Comparison of ENCODE assay signal across 21 cellular contexts in genomic region chr17:50196036-50196435, GRCh38. TPM values are rescaled to one million over a fixed set of nuclear protein-coding genes. Genes with fewer than 3 reads are reported as not detected.
A peak's percentile ranks its signal among the peaks of the same experiment; 100 is the strongest.
DNase-seq lines count a peak whose midpoint lies in the region; ATAC-seq and TF ChIP-seq lines count a peak whose summit lies in the region.
"Had no signal": no experiment of that assay in that cellular context is flagged by ENCODE, and none has a peak within 500 bp of the region (broad histone marks: within the 10 kb centered on the region; RNA-seq: fewer than 3 reads in every experiment).

No MANE protein-coding gene starts in this region.

- no peak for TF ChIP-seq RAD21 in HCT116 (IDR thresholded peaks at IDR 0.05; ENCODE audit: low read depth)

- H3K9me2 ChIP-seq in HCT116 (ENCODE audit: insufficient read depth) = no peaks in the 10 kb centered on the region

- H3K36me3 ChIP-seq in HCT116 (ENCODE audit: control insufficient read depth in 1 of 2, insufficient read depth in 2 of 2, low read length in 2 of 2) (peaks cover 0 to 11% of the 10 kb centered on the region in 2 experiments; a peak in 1 of 4 replicates), brain microvascular endothelial cell (replicated peaks) (peaks cover 95% of the 10 kb centered on the region), muscle layer of duodenum (ENCODE audit: control insufficient read depth in 1 of 2, insufficient read depth in 2 of 2, low read length in 2 of 2) (peaks cover 57 to 76% of the 10 kb centered on the region in 2 donors), stomach (peaks cover 68 to 77% (median 71%) of the 10 kb centered on the region in 4 donors)
- H3K36me3 ChIP-seq: HAP-1, neural progenitor cell had no signal

- TF ChIP-seq CTCF in HCT116 (IDR thresholded peaks at IDR 0.05 in 2 of 3, conservative IDR thresholded peaks at IDR 0.05 in 1 of 3; ENCODE audit: borderline replicate concordance in 1 of 3, insufficient read depth in 1 of 3, low read depth in 2 of 3, low read length in 2 of 3) (no peak), brain microvascular endothelial cell (IDR thresholded peaks at IDR 0.05; ENCODE audit: low read depth, low read length, missing control alignments) (no peak), stomach (IDR thresholded peaks at IDR 0.05) (no peak)

- in situ Hi-C loops in brain microvascular endothelial cell (cut with HindIII; ENCODE audit: low pct_ligation_motif_present, low sequenced_read_pairs) = no loop called here

- no peaks in the 10 kb centered on the region for H4K20me1 ChIP-seq in HCT116 (ENCODE audit: insufficient read depth)

- H3K79me2 ChIP-seq in HCT116 (ENCODE audit: insufficient read depth, low read length) = no peaks in the 10 kb centered on the region

- H3K9me3 ChIP-seq in HCT116 (ENCODE audit: control insufficient read depth in 1 of 2, insufficient read depth in 1 of 2, low read depth in 1 of 2, low read length in 2 of 2) (no peaks in the 10 kb centered on the region), muscle layer of duodenum (ENCODE audit: control insufficient read depth in 1 of 2, low read length in 2 of 2) (no peaks in the 10 kb centered on the region), stomach (no peaks in the 10 kb centered on the region)
- H3K9me3 ChIP-seq: HAP-1, testis had no signal

- 56 to 86% (median 73%) methylated on average over 3 to 5 of the region's 5 CpGs for WGBS in stomach, 5 donors

- DNase-seq in HCT116 (ENCODE audit: low read depth, low spot score) = no peak
- no peak for DNase-seq in brain microvascular endothelial cell
- DNase-seq in stomach = no peak
- no peak for DNase-seq in NCI-H187 treated with DMSO at 0.1 percent for 48 hours (lab: John Stamatoyannopoulos, UW)
- no peak for DNase-seq in hepatic stellate cell (ENCODE audit: low spot score)
- no peak for DNase-seq in OCI-M2 (lab: John Stamatoyannopoulos, UW; ENCODE audit: unreplicated experiment)
- DNase-seq: activated naive CD4-positive, alpha-beta T cell treated with anti-CD3 and anti-CD28 coated beads, Interleukin-2, amount 10 ng/mL, durations not matched to agents 7 days and 5 days; endodermal cell; hypothalamus; Kasumi-1; NCI-H1436; NCI-H510A; PC-3; testis had no signal

- peaks cover 9 to 35% of the 10 kb centered on the region in 2 experiments for H3K4me1 ChIP-seq in HCT116 (ENCODE audit: control insufficient read depth in 1 of 2, insufficient read depth in 2 of 2, low read length in 2 of 2)
- H3K4me1 ChIP-seq in muscle layer of duodenum (ENCODE audit: control insufficient read depth in 1 of 2, insufficient read depth in 2 of 2, low read length in 2 of 2) = peaks cover 14 to 60% of the 10 kb centered on the region in 2 donors
- peaks cover 23 to 63% (median 45%) of the 10 kb centered on the region in 4 donors for H3K4me1 ChIP-seq in stomach
- H3K4me1 ChIP-seq: neural progenitor cell had no signal

- CTCF ChIA-PET in HCT116 (lab: Charles Lee) = interaction anchor here (1.0 to 3.5 kb wide), 2 partner anchors 25 to 32 kb away, joined by 4 to 59 read pairs; no protein-coding TSS in a partner anchor

- no peak for TF ChIP-seq EP300 in stomach (IDR thresholded peaks at IDR 0.05)

- H3K27ac ChIP-seq in HCT116 (ENCODE audit: low read depth, low read length) (no peak overlapping the region), brain microvascular endothelial cell (peak overlapping the region; percentile 98), muscle layer of duodenum (ENCODE audit: low read length) (peak overlapping the region; percentile 30), stomach (peak overlapping the region in 4 of 5 donors; percentile 27 to 93 (median 76))
- H3K27ac ChIP-seq: cardiac muscle cell, neural progenitor cell had no signal

- intact Hi-C loops in HCT116 (cut with micrococcal nuclease) = loop anchor here (5.0 kb wide), 1 partner anchor 629 kb away; no protein-coding TSS in a partner anchor
- intact Hi-C loops in stomach (cut with DNase I; ENCODE audit: low total_unique reads) = no loop called here

- no peak overlapping the region for H2AFZ ChIP-seq in HCT116 (ENCODE audit: low read depth, low read length, poor library complexity, severe bottlenecking)
- H2AFZ ChIP-seq: neural progenitor cell had no signal

- H3K27me3 ChIP-seq in HCT116 (ENCODE audit: insufficient read depth, low read length) (no peaks in the 10 kb centered on the region), brain microvascular endothelial cell (replicated peaks) (no peaks in the 10 kb centered on the region), muscle layer of duodenum (ENCODE audit: low read depth, low read length) (peaks cover 2% of the 10 kb centered on the region), stomach (peaks cover 0 to 15% (median 5%) of the 10 kb centered on the region in 3 donors)
- H3K27me3 ChIP-seq: testis had no signal

- ATAC-seq in HCT116 (no peak), HG02981 (IDR thresholded peaks at IDR 0.05; ENCODE audit: unreplicated experiment) (no peak)
- ATAC-seq: PC-3, WTC11 had no signal

- no TSS peak for BruUV-seq in HCT116 (replicated peaks; lab: Mats Ljungman, UMichigan)

- no peak for TF ChIP-seq POLR2A in HCT116 (IDR thresholded peaks at IDR 0.05; ENCODE audit: borderline replicate concordance, extremely low read depth, insufficient read depth, insufficient read length)
- no peak for TF ChIP-seq POLR2A in stomach (IDR thresholded peaks at IDR 0.05)

- RAD21 ChIA-PET in HCT116 (lab: Charles Lee; ENCODE audit: low non-redundant PET in 1 of 2, low total read pairs in 2 of 2, uncharacterized antibody in 2 of 2, unreplicated experiment in 2 of 2) = interaction anchor here in 1 of 2 experiments (3.0 kb wide), 1 partner anchor 27 kb away, joined by 26 read pairs; no protein-coding TSS in a partner anchor

- H3K4me3 ChIP-seq in HCT116 (replicated peaks in 1 of 2; ENCODE audit: low read depth in 1 of 2, low read length in 2 of 2) (no peak overlapping the region), brain microvascular endothelial cell (ENCODE audit: low read depth, low read length) (peak overlapping the region; percentile 100), muscle layer of duodenum (ENCODE audit: low read depth in 1 of 2, low read length in 2 of 2) (no peak overlapping the region), stomach (no peak overlapping the region)
- H3K4me3 ChIP-seq: cardiac muscle cell, HAP-1, neural progenitor cell, testis had no signal

- POLR2A ChIA-PET in HCT116 (lab: Charles Lee) = interaction anchor here (1.2 to 1.5 kb wide), 2 partner anchors 18 to 27 kb away, joined by 3 read pairs; no protein-coding TSS in a partner anchor

- no peak overlapping the region for H3K9ac ChIP-seq in HCT116 (ENCODE audit: low read length)
- H3K9ac ChIP-seq: neural progenitor cell had no signal

- no peak overlapping the region for H3K4me2 ChIP-seq in HCT116 (ENCODE audit: low read length)
- H3K4me2 ChIP-seq: neural progenitor cell had no signal

TF ChIP-seq in HCT116, 20 proteins besides CTCF, POLR2A, EP300 and RAD21:
- TF ChIP-seq ZFX (IDR thresholded peaks at IDR 0.05) = 0 out of 2 replicates have a peak, but pooled peaks have one; percentile 8
- TF ChIP-seq EZH2 (IDR thresholded peaks at IDR 0.05) = no peak
- TF ChIP-seq FOSL1 (IDR thresholded peaks at IDR 0.05; ENCODE audit: low read depth) = no peak
- no peak for TF ChIP-seq CBX3 (IDR thresholded peaks at IDR 0.05; ENCODE audit: low read depth)
- TF ChIP-seq ELF1 (IDR thresholded peaks at IDR 0.05; ENCODE audit: borderline replicate concordance, low read depth) = no peak
- TF ChIP-seq JUND (IDR thresholded peaks at IDR 0.05) = no peak

RNA-seq across cellular contexts. Expression of gene COL1A1, which starts 5.4 kb away (rescaled TPM):
- 33.6 TPM for total RNA-seq in HCT116 (2021; ENCODE audit: unreplicated experiment)
- 22.1 and 42.6 TPM in 2 replicates for polyA plus RNA-seq in HCT116 (2012)
- total RNA-seq in stomach = 1,000 to 10,000 TPM in 1 of 5 donors, 100 to 1,000 TPM in 3, 10 to 100 TPM in 1; 87.0 to 1,931 (median 219) TPM
- polyA plus RNA-seq in stomach = 10 to 100 TPM; 17.9 to 60.0 (median 24.9) TPM
- polyA plus RNA-seq: CD4-positive, alpha-beta memory T cell had no signal

RNA-seq across cellular contexts. Expression of gene SGCA, which starts 30.2 kb away (rescaled TPM):
- 0.37 TPM for total RNA-seq in HCT116 (2021; ENCODE audit: unreplicated experiment)
- polyA plus RNA-seq in HCT116 (2012) = 0.21 and 0.56 TPM in 2 replicates
- 10 to 100 TPM in 3 of 5 donors, 1 to 10 TPM in 2; 5.4 to 89.3 (median 21.4) TPM for total RNA-seq in stomach
- polyA plus RNA-seq in stomach = 10 to 100 TPM in 1 of 3 donors, 1 to 10 TPM in 2; 6.0 to 24.3 (median 8.7) TPM
- total RNA-seq: CD4-positive, alpha-beta memory T cell; PC-3 had no signal
- polyA plus RNA-seq: CD4-positive, alpha-beta memory T cell had no signal

RNA-seq across cellular contexts. Expression of gene PPP1R9B, which starts 45.6 kb away (rescaled TPM):
- total RNA-seq in HCT116 (2021; ENCODE audit: unreplicated experiment) = 112 TPM
- polyA plus RNA-seq in HCT116 (2012) = 65.7 and 68.5 TPM in 2 replicates
- total RNA-seq in stomach = 10 to 100 TPM; 11.6 to 64.2 (median 22.5) TPM
- polyA plus RNA-seq in stomach = 10 to 100 TPM; 13.1 to 28.8 (median 14.2) TPM
